In genomic region chr20:35600176-35600995, GRCh38 we compare ENCODE assay signal across 1 cellular context.
TF ChIP-seq lines count a peak whose summit lies in the region.

No MANE protein-coding gene starts in this region.

TF ChIP-seq in endothelial cell of umbilical vein, 7 proteins besides CTCF, POLR2A, EP300 and RAD21 (continued from another document):
- no peak for TF ChIP-seq FOS (IDR thresholded peaks at IDR 0.05; ENCODE audit: borderline replicate concordance, insufficient read depth, low read length)
- TF ChIP-seq JUN (IDR thresholded peaks at IDR 0.05; ENCODE audit: borderline replicate concordance, insufficient read depth, insufficient read length, low read depth), result no peak
